In the genomic region with DNA sequence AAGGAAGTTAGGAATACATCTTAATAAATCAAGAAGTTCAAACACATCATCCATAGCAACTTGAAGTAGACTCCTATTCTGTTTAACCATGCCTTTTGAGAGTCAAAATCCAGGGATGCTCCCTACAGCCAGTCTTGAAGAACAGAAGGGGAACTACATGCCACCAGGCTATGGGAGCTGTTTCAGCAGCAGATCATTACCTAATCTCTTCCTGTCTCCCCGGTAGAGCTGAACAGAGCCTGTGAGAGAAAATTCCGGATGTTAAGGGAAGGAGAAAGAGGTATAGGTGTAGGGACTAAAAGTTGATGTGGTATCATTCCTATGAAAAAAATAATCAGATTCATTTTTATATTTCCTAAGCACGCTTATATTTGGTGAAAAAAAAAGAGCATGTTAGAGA, we compare ENCODE assay signal across 14 cellular contexts.
DNase-seq lines count a peak whose midpoint lies in the region; ATAC-seq and TF ChIP-seq lines count a peak whose summit lies in the region.
"Had no signal": no experiment of that assay in that cellular context is flagged by ENCODE, and none has a peak within 500 bp of the region (broad histone marks: within the 10 kb centered on the region; RNA-seq: fewer than 3 reads in every experiment).

No MANE protein-coding gene starts in this region.

- H3K27me3 ChIP-seq in left ventricle myocardium inferior (ENCODE audit: low read depth) (no peaks in the 10 kb centered on the region), mesenchymal stem cell (ENCODE audit: control insufficient read depth in 1 of 2, insufficient read depth in 1 of 2, low read length in 2 of 2) (no peaks in the 10 kb centered on the region), skeletal muscle tissue (ENCODE audit: control insufficient read depth in 3 of 3, insufficient read depth in 3 of 3, low read length in 3 of 3) (no peaks in the 10 kb centered on the region), mammary epithelial cell (ENCODE audit: insufficient read depth, low read length) (no peaks in the 10 kb centered on the region)

- H3K79me2 ChIP-seq in mammary epithelial cell (ENCODE audit: insufficient read depth, low read length), result no peaks in the 10 kb centered on the region

- peak overlapping the region; percentile 82 for H3K27ac ChIP-seq in left ventricle myocardium inferior (replicated peaks)
- no peak overlapping the region for H3K27ac ChIP-seq in mesenchymal stem cell (ENCODE audit: low read length, poor library complexity, severe bottlenecking)
- peak overlapping the region; percentile 67 for H3K27ac ChIP-seq in skeletal muscle tissue (ENCODE audit: low read depth, low read length)
- H3K27ac ChIP-seq in mammary epithelial cell (ENCODE audit: insufficient read depth, low read depth, low read length), result no peak overlapping the region

- H2AFZ ChIP-seq in mesenchymal stem cell (ENCODE audit: low read depth, low read length) (no peak overlapping the region), mammary epithelial cell (ENCODE audit: low read depth, low read length) (no peak overlapping the region)

- H2BK5ac ChIP-seq in mesenchymal stem cell (ENCODE audit: low read depth, low read length, poor library complexity, severe bottlenecking), result no peak overlapping the region

- BruUV-seq in mammary epithelial cell (replicated peaks; lab: Mats Ljungman, UMichigan), result no TSS peak

- no peaks in the 10 kb centered on the region for H4K20me1 ChIP-seq in mammary epithelial cell (ENCODE audit: insufficient read depth, low read length)

- in situ Hi-C loops in mammary epithelial cell (cut with MboI; ENCODE audit: low sequenced_read_pairs in 2 of 2), result no loop called here

- no peak overlapping the region for H2BK120ac ChIP-seq in mesenchymal stem cell (ENCODE audit: low read depth, low read length)

- no peak for TF ChIP-seq CTCF in left ventricle myocardium inferior (IDR thresholded peaks at IDR 0.05; ENCODE audit: borderline replicate concordance)
- no peak for TF ChIP-seq CTCF in mammary epithelial cell (conservative IDR thresholded peaks at IDR 0.05 in 1 of 2, IDR thresholded peaks at IDR 0.05 in 1 of 2; ENCODE audit: extremely low read depth in 1 of 2, insufficient read depth in 1 of 2, low read depth in 1 of 2, low read length in 2 of 2)

- ATAC-seq in left cardiac atrium, result no peak
- ATAC-seq: GM12878, HCT116, Panc1 had no signal

- no peak overlapping the region for H4K91ac ChIP-seq in mesenchymal stem cell (ENCODE audit: low read length)

- no peak overlapping the region for H2AK5ac ChIP-seq in mesenchymal stem cell (ENCODE audit: low read length, severe bottlenecking)

- peaks cover 44% of the 10 kb centered on the region for H3K4me1 ChIP-seq in left ventricle myocardium inferior
- H3K4me1 ChIP-seq in mesenchymal stem cell (ENCODE audit: control insufficient read depth, insufficient read depth, low read depth, low read length), result peaks cover 2% of the 10 kb centered on the region
- peaks cover 15 to 23% (median 19%) of the 10 kb centered on the region in 3 donors for H3K4me1 ChIP-seq in skeletal muscle tissue (ENCODE audit: control insufficient read depth in 3 of 3, insufficient read depth in 3 of 3, low read length in 3 of 3)
- no peaks in the 10 kb centered on the region for H3K4me1 ChIP-seq in mammary epithelial cell (ENCODE audit: insufficient read depth, low read length)

- H3K9me3 ChIP-seq in left ventricle myocardium inferior (replicated peaks), result no peaks in the 10 kb centered on the region
- no peaks in the 10 kb centered on the region for H3K9me3 ChIP-seq in mesenchymal stem cell (ENCODE audit: control insufficient read depth, low read length)
- no peaks in the 10 kb centered on the region for H3K9me3 ChIP-seq in skeletal muscle tissue (ENCODE audit: control insufficient read depth in 3 of 3, low read length in 3 of 3)
- H3K9me3 ChIP-seq in mammary epithelial cell (replicated peaks; ENCODE audit: insufficient read depth, low read length), result no peaks in the 10 kb centered on the region

- no peak overlapping the region for H3K23ac ChIP-seq in mesenchymal stem cell (ENCODE audit: low read length in 2 of 2)

- DNase-seq in left ventricle myocardium inferior (no peak), left cardiac atrium (no peak), SKM-1 (lab: John Stamatoyannopoulos, UW; ENCODE audit: unreplicated experiment) (peak; percentile 39), mesenchymal stem cell (no peak), mammary epithelial cell (no peak), MV-4-11 (lab: John Stamatoyannopoulos, UW) (no peak)
- DNase-seq: AML-193, NCI-H1092 treated with DMSO at 0.1 percent for 48 hours, NCI-H1694, SHP77 had no signal

- no peak overlapping the region for H2BK15ac ChIP-seq in mesenchymal stem cell (ENCODE audit: low read depth, poor library complexity, severe bottlenecking)

- H4K8ac ChIP-seq in mesenchymal stem cell (ENCODE audit: low read length), result peak overlapping the region; percentile 52

- dilution Hi-C loops in mammary epithelial cell (cut with HindIII; ENCODE audit: low sequenced_read_pairs), result no loop called here

- H3K4ac ChIP-seq in mesenchymal stem cell (ENCODE audit: low read depth in 1 of 2, low read length in 2 of 2), result no peak overlapping the region

- CTCF ChIA-PET in mammary epithelial cell (lab: Charles Lee; ENCODE audit: low non-redundant PET), result no interaction called here

- H3K4me3 ChIP-seq in left ventricle myocardium inferior (no peak overlapping the region), mesenchymal stem cell (ENCODE audit: insufficient read depth in 1 of 2, low read depth in 1 of 2, low read length in 2 of 2) (no peak overlapping the region), skeletal muscle tissue (ENCODE audit: low read length in 3 of 3) (no peak overlapping the region), mammary epithelial cell (replicated peaks in 1 of 3; ENCODE audit: insufficient read depth in 1 of 3, low read depth in 2 of 3, low read length in 3 of 3) (no peak overlapping the region)
- H3K4me3 ChIP-seq: GM12878 had no signal

- H3K4me2 ChIP-seq in mesenchymal stem cell (ENCODE audit: low read length, poor library complexity, severe bottlenecking), result no peak overlapping the region
- H3K4me2 ChIP-seq in mammary epithelial cell (ENCODE audit: insufficient read depth, low read depth, low read length), result no peak overlapping the region

- H3K36me3 ChIP-seq in left ventricle myocardium inferior (no peaks in the 10 kb centered on the region), mesenchymal stem cell (ENCODE audit: control insufficient read depth in 1 of 2, insufficient read depth in 2 of 2, low read depth in 1 of 2, low read length in 2 of 2) (no peaks in the 10 kb centered on the region), skeletal muscle tissue (ENCODE audit: control insufficient read depth in 3 of 3, insufficient read depth in 3 of 3, low read length in 3 of 3) (no peaks in the 10 kb centered on the region), mammary epithelial cell (ENCODE audit: insufficient read depth, low read length) (no peaks in the 10 kb centered on the region)

- H3K9ac ChIP-seq in mesenchymal stem cell (ENCODE audit: low read length), result no peak overlapping the region
- H3K9ac ChIP-seq in skeletal muscle tissue (ENCODE audit: low read depth in 1 of 3, low read length in 3 of 3), result no peak overlapping the region
- no peak overlapping the region for H3K9ac ChIP-seq in mammary epithelial cell (ENCODE audit: insufficient read depth, low read length)

- WGBS in mesenchymal stem cell, result no CpG with 5 or more reads among the region's 3 CpGs
- 96% methylated on average over 3 of the region's 3 CpGs for WGBS in mammary epithelial cell (ENCODE audit: low coverage, missing lambda C conversion rate)

- intact Hi-C loops in left ventricle myocardium inferior (cut with micrococcal nuclease), result no loop called here
- intact Hi-C loops in left cardiac atrium (cut with DNase I), result no loop called here
- intact Hi-C loops in mammary epithelial cell (cut with micrococcal nuclease), result no loop called here

- no peaks in the 10 kb centered on the region for H3K79me1 ChIP-seq in mesenchymal stem cell (replicated peaks; ENCODE audit: low read length, poor library complexity, severe bottlenecking)

- H3K18ac ChIP-seq in mesenchymal stem cell (ENCODE audit: low read depth in 1 of 2, low read length in 2 of 2), result no peak overlapping the region

- no peak overlapping the region for H2BK12ac ChIP-seq in mesenchymal stem cell (ENCODE audit: low read length in 2 of 2)

- no peak overlapping the region for H3K14ac ChIP-seq in mesenchymal stem cell (ENCODE audit: low read length in 2 of 2)

Comparison
In these comparisons a context has a peak if more than half of its experiments do, and no peak if none do; other contexts are left out.
1. H3K27ac ChIP-seq: peak in left ventricle myocardium inferior (single experiment) and skeletal muscle tissue (single experiment); none in mesenchymal stem cell (single experiment) and mammary epithelial cell (single experiment).